20 cellular contexts compared by ENCODE assay signal in genomic region chr2:136068828-136069227, GRCh38. TPM values are rescaled to one million over a fixed set of nuclear protein-coding genes. Genes with fewer than 3 reads are reported as not detected.
DNase-seq lines count a peak whose midpoint lies in the region; ATAC-seq and TF ChIP-seq lines count a peak whose summit lies in the region.
"Had no signal": no experiment of that assay in that cellular context is flagged by ENCODE, and none has a peak within 500 bp of the region (broad histone marks: within the 10 kb centered on the region; RNA-seq: fewer than 3 reads in every experiment).

No MANE protein-coding gene starts in this region.

- H3K4me1 Mint-ChIP-seq in activated CD4-positive, alpha-beta T cell treated with anti-CD3 and anti-CD28 coated beads, Interleukin-2, amount 10 ng/mL, durations not matched to agents 24 days and 14 days, result peaks cover 48% of the 10 kb centered on the region
- peaks cover 62% of the 10 kb centered on the region for H3K4me1 Mint-ChIP-seq in activated T-helper 1 cell treated with anti-CD3 and anti-CD28 coated beads, Interleukin-12 subunit alpha, Interleukin-12 subunit beta, Interleukin-2, Interleukin-4 antibody, amounts not matched to agents 30 ng/mL and 10 ng/mL and 1 ng/mL, durations not matched to agents 14 hours and 24 hours and 36 hours (ENCODE audit: low read depth)
- peaks cover 49% of the 10 kb centered on the region for H3K4me1 Mint-ChIP-seq in nephron

- peak; percentile 75 for DNase-seq in activated CD4-positive, alpha-beta T cell treated with anti-CD3 and anti-CD28 coated beads, Interleukin-2, amount 10 ng/mL, durations not matched to agents 24 days and 14 days
- DNase-seq in activated CD4-positive, alpha-beta T cell treated with anti-CD3 and anti-CD28 coated beads for 48 hours, result no peak
- DNase-seq in GM12865 (ENCODE audit: low read depth), result peak; percentile 26
- no peak for DNase-seq in activated T-helper 1 cell treated with anti-CD3 and anti-CD28 coated beads, Interleukin-12 subunit alpha, Interleukin-12 subunit beta, Interleukin-2, Interleukin-4 antibody, amounts not matched to agents 30 ng/mL and 10 ng/mL and 1 ng/mL, durations not matched to agents 14 hours and 24 hours and 36 hours (ENCODE audit: low spot score)
- no peak for DNase-seq in posterior cingulate gyrus
- no peak for DNase-seq in COLO829 (ENCODE audit: low spot score)
- DNase-seq: C1 segment of cervical spinal cord; central memory CD4-positive, alpha-beta T cell; DMS53; gastrocnemius medialis; NCI-H2171; SJCRH30; stimulated activated CD4-positive, alpha-beta T cell treated with anti-CD3 and anti-CD28 coated beads, Interleukin-4, amount 100 ng/mL, for 1 hour; T1000 had no signal

- peak overlapping the region; percentile 65 for H3K27ac Mint-ChIP-seq in activated CD4-positive, alpha-beta T cell treated with anti-CD3 and anti-CD28 coated beads, Interleukin-2, amount 10 ng/mL, durations not matched to agents 24 days and 14 days
- peak overlapping the region; percentile 46 for H3K27ac Mint-ChIP-seq in activated T-helper 1 cell treated with anti-CD3 and anti-CD28 coated beads, Interleukin-12 subunit alpha, Interleukin-12 subunit beta, Interleukin-2, Interleukin-4 antibody, amounts not matched to agents 30 ng/mL and 10 ng/mL and 1 ng/mL, durations not matched to agents 14 hours and 24 hours and 36 hours
- peak overlapping the region in 2 of 3 experiments; percentile 89 to 90 for H3K27ac Mint-ChIP-seq in nephron
- H3K27ac Mint-ChIP-seq: memory B cell had no signal

- H3K9me3 Mint-ChIP-seq in activated CD4-positive, alpha-beta T cell treated with anti-CD3 and anti-CD28 coated beads, Interleukin-2, amount 10 ng/mL, durations not matched to agents 24 days and 14 days, result peaks cover 16% of the 10 kb centered on the region
- H3K9me3 Mint-ChIP-seq in activated T-helper 1 cell treated with anti-CD3 and anti-CD28 coated beads, Interleukin-12 subunit alpha, Interleukin-12 subunit beta, Interleukin-2, Interleukin-4 antibody, amounts not matched to agents 30 ng/mL and 10 ng/mL and 1 ng/mL, durations not matched to agents 14 hours and 24 hours and 36 hours, result peaks cover 23% of the 10 kb centered on the region
- peaks cover 20% of the 10 kb centered on the region for H3K9me3 Mint-ChIP-seq in nephron

- H3K36me3 Mint-ChIP-seq in activated CD4-positive, alpha-beta T cell treated with anti-CD3 and anti-CD28 coated beads, Interleukin-2, amount 10 ng/mL, durations not matched to agents 24 days and 14 days (ENCODE audit: low read depth), result peaks cover 5% of the 10 kb centered on the region
- H3K36me3 Mint-ChIP-seq in activated T-helper 1 cell treated with anti-CD3 and anti-CD28 coated beads, Interleukin-12 subunit alpha, Interleukin-12 subunit beta, Interleukin-2, Interleukin-4 antibody, amounts not matched to agents 30 ng/mL and 10 ng/mL and 1 ng/mL, durations not matched to agents 14 hours and 24 hours and 36 hours (ENCODE audit: low read depth), result peaks cover 17% of the 10 kb centered on the region
- H3K36me3 Mint-ChIP-seq in nephron (ENCODE audit: low read depth), result peaks cover 3% of the 10 kb centered on the region
- H3K36me3 Mint-ChIP-seq: memory B cell had no signal

- no peak overlapping the region for H3K4me3 ChIP-seq in GM12865 (ENCODE audit: low read depth, low read length)
- H3K4me3 ChIP-seq: gastrocnemius medialis, SJCRH30, skin epidermis had no signal

- peak overlapping the region; percentile 59 for H3K4me3 Mint-ChIP-seq in activated CD4-positive, alpha-beta T cell treated with anti-CD3 and anti-CD28 coated beads, Interleukin-2, amount 10 ng/mL, durations not matched to agents 24 days and 14 days
- peak overlapping the region; percentile 49 for H3K4me3 Mint-ChIP-seq in activated T-helper 1 cell treated with anti-CD3 and anti-CD28 coated beads, Interleukin-12 subunit alpha, Interleukin-12 subunit beta, Interleukin-2, Interleukin-4 antibody, amounts not matched to agents 30 ng/mL and 10 ng/mL and 1 ng/mL, durations not matched to agents 14 hours and 24 hours and 36 hours
- H3K4me3 Mint-ChIP-seq in nephron, result no peak overlapping the region
- H3K4me3 Mint-ChIP-seq: memory B cell; natural killer cell treated with Interleukin-12 subunit alpha and Interleukin-12 subunit beta and Interleukin-15 and Interleukin-18, amount 100 ng/mL, for 72 hours had no signal

- intact Hi-C loops in activated CD4-positive, alpha-beta T cell treated with anti-CD3 and anti-CD28 coated beads, Interleukin-2, amount 10 ng/mL, durations not matched to agents 24 days and 14 days (cut with micrococcal nuclease), result no loop called here
- intact Hi-C loops in activated T-helper 1 cell treated with anti-CD3 and anti-CD28 coated beads, Interleukin-12 subunit alpha, Interleukin-12 subunit beta, Interleukin-2, Interleukin-4 antibody, amounts not matched to agents 30 ng/mL and 10 ng/mL and 1 ng/mL, durations not matched to agents 14 hours and 24 hours and 36 hours (cut with micrococcal nuclease), result loop anchor here (1.0 to 2.0 kb wide), 3 partner anchors 12 to 48 kb away; no protein-coding TSS in a partner anchor
- intact Hi-C loops in posterior cingulate gyrus (cut with DNase I), result no loop called here

- no peak for TF ChIP-seq CTCF in GM12865 (IDR thresholded peaks at IDR 0.05; ENCODE audit: insufficient read depth, low read depth, low read length, missing control alignments)
- TF ChIP-seq CTCF in nephron (IDR thresholded peaks at IDR 0.05; ENCODE audit: unreplicated experiment in 3 of 3), result no peak

- H3K27me3 Mint-ChIP-seq in activated CD4-positive, alpha-beta T cell treated with anti-CD3 and anti-CD28 coated beads, Interleukin-2, amount 10 ng/mL, durations not matched to agents 24 days and 14 days, result no peaks in the 10 kb centered on the region
- H3K27me3 Mint-ChIP-seq in activated T-helper 1 cell treated with anti-CD3 and anti-CD28 coated beads, Interleukin-12 subunit alpha, Interleukin-12 subunit beta, Interleukin-2, Interleukin-4 antibody, amounts not matched to agents 30 ng/mL and 10 ng/mL and 1 ng/mL, durations not matched to agents 14 hours and 24 hours and 36 hours (ENCODE audit: insufficient read depth), result no peaks in the 10 kb centered on the region
- peaks cover 21% of the 10 kb centered on the region for H3K27me3 Mint-ChIP-seq in nephron (ENCODE audit: low read depth)
- H3K27me3 Mint-ChIP-seq: memory B cell had no signal

- ATAC-seq in GM19035 (IDR thresholded peaks at IDR 0.05; ENCODE audit: unreplicated experiment), result no peak
- ATAC-seq: esophagus mucosa; gastrocnemius medialis; natural killer cell treated with Interleukin-12 subunit alpha and Interleukin-12 subunit beta and Interleukin-15 and Interleukin-18, amount 100 ng/mL, for 72 hours had no signal

RNA-seq across cellular contexts. Expression of gene CXCR4, which starts 49.1 kb away (rescaled TPM):
- 88.8 and 92.7 TPM in 2 replicates for total RNA-seq in activated CD4-positive, alpha-beta T cell treated with anti-CD3 and anti-CD28 coated beads, Interleukin-2, amount 10 ng/mL, durations not matched to agents 24 days and 14 days
- 83.3 and 86.3 TPM in 2 replicates for total RNA-seq in activated T-helper 1 cell treated with anti-CD3 and anti-CD28 coated beads, Interleukin-12 subunit alpha, Interleukin-12 subunit beta, Interleukin-2, Interleukin-4 antibody, amounts not matched to agents 30 ng/mL and 10 ng/mL and 1 ng/mL, durations not matched to agents 14 hours and 24 hours and 36 hours

Comparison
In these comparisons a context has a peak if more than half of its experiments do, and no peak if none do; other contexts are left out.
1. DNase-seq: peak in activated CD4-positive, alpha-beta T cell treated with anti-CD3 and anti-CD28 coated beads, Interleukin-2, amount 10 ng/mL, durations not matched to agents 24 days and 14 days (single experiment) and GM12865 (single experiment); none in activated CD4-positive, alpha-beta T cell treated with anti-CD3 and anti-CD28 coated beads for 48 hours (single experiment), activated T-helper 1 cell treated with anti-CD3 and anti-CD28 coated beads, Interleukin-12 subunit alpha, Interleukin-12 subunit beta, Interleukin-2, Interleukin-4 antibody, amounts not matched to agents 30 ng/mL and 10 ng/mL and 1 ng/mL, durations not matched to agents 14 hours and 24 hours and 36 hours (single experiment), posterior cingulate gyrus (0 of 10) and COLO829 (single experiment).
2. H3K4me3 Mint-ChIP-seq: peak in activated CD4-positive, alpha-beta T cell treated with anti-CD3 and anti-CD28 coated beads, Interleukin-2, amount 10 ng/mL, durations not matched to agents 24 days and 14 days (single experiment) and activated T-helper 1 cell treated with anti-CD3 and anti-CD28 coated beads, Interleukin-12 subunit alpha, Interleukin-12 subunit beta, Interleukin-2, Interleukin-4 antibody, amounts not matched to agents 30 ng/mL and 10 ng/mL and 1 ng/mL, durations not matched to agents 14 hours and 24 hours and 36 hours (single experiment); none in nephron (0 of 3).
3. Peak in every context shown above with its lines, with median percentiles within 50 percentile points of each other: H3K27ac Mint-ChIP-seq.